Comparison of ENCODE assay signal across 8 cellular contexts in the genomic region with DNA sequence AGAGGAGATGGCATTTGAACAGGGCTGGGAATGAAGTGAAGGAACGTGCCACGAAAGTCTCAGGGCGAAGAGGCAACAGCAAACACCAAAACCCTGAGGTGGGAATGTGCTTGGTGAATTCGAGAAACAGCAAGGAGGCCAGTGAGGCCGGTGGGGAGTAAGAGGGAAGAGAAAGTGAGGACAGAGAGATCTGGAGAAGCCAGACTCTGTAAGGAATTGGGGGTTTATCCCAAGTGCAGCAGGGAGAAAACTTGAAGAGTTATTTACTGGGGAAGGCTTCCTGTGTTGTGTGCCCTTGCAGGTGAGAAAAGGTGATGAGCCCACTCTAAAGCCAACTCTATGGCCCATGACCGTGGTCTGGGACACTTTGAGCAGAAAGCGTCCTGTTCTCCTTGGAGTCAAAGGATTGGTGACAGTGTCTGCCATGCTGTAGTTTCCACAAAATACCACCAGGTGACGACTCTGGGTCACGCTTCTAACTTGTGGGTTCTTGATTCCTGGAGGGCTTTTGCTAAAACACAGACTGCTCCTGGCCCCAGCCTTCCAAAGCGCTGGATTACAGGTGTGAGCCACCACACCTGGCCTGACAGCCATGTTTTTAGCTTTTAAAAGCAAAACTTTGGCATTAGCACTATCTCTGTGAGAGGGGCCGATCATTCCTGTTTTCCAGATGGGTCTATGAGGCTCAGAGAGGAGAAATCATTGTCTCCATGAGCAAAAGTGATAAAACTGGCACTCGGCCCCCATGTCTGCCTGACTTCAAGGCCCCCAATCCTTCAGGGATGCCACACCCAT. TPM values are rescaled to one million over a fixed set of nuclear protein-coding genes. Genes with fewer than 3 reads are reported as not detected.
DNase-seq lines count a peak whose midpoint lies in the region; ATAC-seq and TF ChIP-seq lines count a peak whose summit lies in the region.

No MANE protein-coding gene starts in this region.

- H3K79me2 ChIP-seq in Karpas-422 (ENCODE audit: low read length) = no peaks in the 10 kb centered on the region

- H2AFZ ChIP-seq in Karpas-422 (ENCODE audit: low read length) = no peak overlapping the region

- in situ Hi-C loops in Panc1 (cut with HindIII; ENCODE audit: low pct_unique_long_range_greater_than_20kb, low sequenced_read_pairs) = no loop called here

- H3K9me3 ChIP-seq in Karpas-422 (ENCODE audit: low read length) (no peaks in the 10 kb centered on the region), Panc1 (ENCODE audit: control insufficient read depth, insufficient read depth, low read depth, low read length) (no peaks in the 10 kb centered on the region)

- H3K4me3 Mint-ChIP-seq in osteocyte (ENCODE audit: unreplicated experiment) = no peak overlapping the region

- no peak overlapping the region for H3K4me3 ChIP-seq in Karpas-422 (ENCODE audit: low read length)
- no peak overlapping the region for H3K4me3 ChIP-seq in Panc1 (ENCODE audit: low read depth in 2 of 2, low read length in 2 of 2)

- no peaks in the 10 kb centered on the region for H3K36me3 Mint-ChIP-seq in osteocyte (ENCODE audit: unreplicated experiment)

- H3K9ac ChIP-seq in Karpas-422 (ENCODE audit: low read length) = no peak overlapping the region

- no TSS peak for BruUV-seq in Panc1 (replicated peaks; lab: Mats Ljungman, UMichigan)

- H3K4me1 Mint-ChIP-seq in osteocyte (ENCODE audit: unreplicated experiment) = no peaks in the 10 kb centered on the region

- ATAC-seq in Panc1 (peak; percentile 94), HG02884 (IDR thresholded peaks at IDR 0.05; ENCODE audit: unreplicated experiment) (no peak)

- peaks cover 34% of the 10 kb centered on the region for H3K27me3 Mint-ChIP-seq in osteocyte (ENCODE audit: unreplicated experiment)

- DNase-seq in DMS153 treated with DMSO at 0.1 percent for 48 hours (lab: John Stamatoyannopoulos, UW; ENCODE audit: unreplicated experiment) (peak; percentile 51), DMS153 (lab: John Stamatoyannopoulos, UW) (no peak), Karpas-422 (peak; percentile 84), Panc1 (ENCODE audit: low read depth, low spot score) (peak; percentile 80), germinal center (ENCODE audit: low spot score) (peak; percentile 54), osteocyte (ENCODE audit: extremely low spot score, unreplicated experiment) (no peak)
- DNase-seq in activated effector memory CD4-positive, alpha-beta T cell treated with Interleukin-2 at 50 U/mL for 16 hours = peak; percentile 12

- H3K4me2 ChIP-seq in Karpas-422 (ENCODE audit: low read depth, low read length, poor library complexity, severe bottlenecking) = no peak overlapping the region

- peak; percentile 99 for TF ChIP-seq CTCF in Panc1 (IDR thresholded peaks at IDR 0.05)
- TF ChIP-seq CTCF in osteocyte (IDR thresholded peaks at IDR 0.05) = peak; percentile 88

- no peak overlapping the region for H3K27ac Mint-ChIP-seq in osteocyte (ENCODE audit: unreplicated experiment)

- H3K27ac ChIP-seq in Karpas-422 (ENCODE audit: low read length) = no peak overlapping the region
- H3K27ac ChIP-seq in Panc1 (ENCODE audit: low read length) = no peak overlapping the region

- CTCF ChIA-PET in Panc1 (lab: Charles Lee) = interaction anchor here (0.7 to 2.7 kb wide), 5 partner anchors 10 to 207 kb away, joined by 3 to 20 read pairs (median 3); a partner anchor contains a TSS

- H3K4me1 ChIP-seq in Karpas-422 (ENCODE audit: low read length) (no peaks in the 10 kb centered on the region), Panc1 (ENCODE audit: control insufficient read depth, insufficient read depth, low read length) (no peaks in the 10 kb centered on the region)

- H3K36me3 ChIP-seq in Karpas-422 (ENCODE audit: insufficient read depth, low read length) (no peaks in the 10 kb centered on the region), Panc1 (ENCODE audit: control insufficient read depth, insufficient read depth, low read length) (no peaks in the 10 kb centered on the region)

- H3K27me3 ChIP-seq in Karpas-422 (ENCODE audit: low read length) = no peaks in the 10 kb centered on the region
- H3K27me3 ChIP-seq in Panc1 (ENCODE audit: control insufficient read depth, insufficient read depth, low read length) = no peaks in the 10 kb centered on the region

- H3K9me3 Mint-ChIP-seq in osteocyte (ENCODE audit: unreplicated experiment) = no peaks in the 10 kb centered on the region

- H3K9me2 ChIP-seq in Karpas-422 (replicated peaks; ENCODE audit: insufficient read depth, low read length) = no peaks in the 10 kb centered on the region

- POLR2A ChIA-PET in Panc1 (lab: Charles Lee) = no interaction called here

- H4K20me1 ChIP-seq in Karpas-422 (ENCODE audit: insufficient read depth, low read depth, low read length) = no peaks in the 10 kb centered on the region

- intact Hi-C loops in Panc1 (cut with micrococcal nuclease; ENCODE audit: unreplicated experiment) = loop anchor here (1.0 to 2.0 kb wide), 2 partner anchors 83 to 167 kb away; no protein-coding TSS in a partner anchor

RNA-seq across cellular contexts. Expression of a gene that starts 18.0 kb away (rescaled TPM):
- total RNA-seq in Karpas-422 (2014; rRNA removed; shearing (Covaris generic); ENCODE audit: low replicate concordance) = 91.3 and 148 TPM in 2 replicates
- total RNA-seq in Panc1 (2021; ENCODE audit: unreplicated experiment) = 191 TPM
- polyA plus RNA-seq in Panc1 (2012; ENCODE audit: insufficient read length) = 90.5 TPM
- total RNA-seq in osteocyte = 129 TPM in 2 replicates

RNA-seq across cellular contexts. Expression of a gene that starts 48.5 kb away (rescaled TPM):
- total RNA-seq in Karpas-422 (2014; rRNA removed; shearing (Covaris generic); ENCODE audit: low replicate concordance) = not detected in 2 replicates
- total RNA-seq in Panc1 (2021; ENCODE audit: unreplicated experiment) (not detected), osteocyte (not detected in 2 replicates)
- not detected for polyA plus RNA-seq in Panc1 (2012; ENCODE audit: insufficient read length)

Comparison
In these comparisons a context has a peak if more than half of its experiments do, and no peak if none do; other contexts are left out.
1. DNase-seq: peak in DMS153 treated with DMSO at 0.1 percent for 48 hours (single experiment), Karpas-422 (single experiment), Panc1 (single experiment), activated effector memory CD4-positive, alpha-beta T cell treated with Interleukin-2 at 50 U/mL for 16 hours (single experiment) and germinal center (single experiment); none in DMS153 (single experiment) and osteocyte (single experiment).